Comparison of ENCODE assay signal across 19 cellular contexts in genomic region chr22:19011075-19011474, GRCh38.
DNase-seq lines count a peak whose midpoint lies in the region; ATAC-seq and TF ChIP-seq lines count a peak whose summit lies in the region.
"Had no signal": no experiment of that assay in that cellular context is flagged by ENCODE, and none has a peak within 500 bp of the region (broad histone marks: within the 10 kb centered on the region; RNA-seq: fewer than 3 reads in every experiment).

No MANE protein-coding gene starts in this region.

- ATAC-seq in GM19463 (IDR thresholded peaks at IDR 0.05; ENCODE audit: unreplicated experiment) (no peak), GM19467 (IDR thresholded peaks at IDR 0.05; ENCODE audit: unreplicated experiment) (no peak)
- no peak for ATAC-seq in activated CD8-positive, alpha-beta T cell treated with anti-CD3 and anti-CD28 coated beads for 36 hours

- DNase-seq in Caki2 (ENCODE audit: low read depth) (peak; percentile 72), NCI-H69 (lab: John Stamatoyannopoulos, UW) (peak; percentile 63), PC-9 (no peak), kidney glomerular epithelial cell (lab: John Stamatoyannopoulos, UW) (peak; percentile 2)
- DNase-seq in activated CD8-positive, alpha-beta T cell treated with anti-CD3 and anti-CD28 coated beads for 36 hours = no peak
- DNase-seq: Caco-2; CD4-positive, alpha-beta memory T cell; DMS153; GDM1; KBM-7; NCI-H1092; NCI-H1694; NCI-H2171 treated with DMSO at 0.1 percent for 48 hours; NCI-H524 treated with DMSO at 0.1 percent for 48 hours; NK-92 treated with Interleukin-12 subunit alpha and Interleukin-12 subunit beta, amount 100 ng/mL, for 24 hours; Right ventricle myocardium superior had no signal

- H3K27me3 Mint-ChIP-seq in activated CD8-positive, alpha-beta T cell treated with anti-CD3 and anti-CD28 coated beads for 36 hours = peaks cover 19% of the 10 kb centered on the region

- peaks cover 9% of the 10 kb centered on the region for H3K4me1 ChIP-seq in PC-9 (replicated peaks; ENCODE audit: insufficient read depth)
- H3K4me1 ChIP-seq: BLaER1 treated with 17β-estradiol and CSF1 and Interleukin-3, amounts not matched to agents 10 nM and 100 nM; Caco-2 had no signal

- no peak overlapping the region for H3K27ac Mint-ChIP-seq in activated CD8-positive, alpha-beta T cell treated with anti-CD3 and anti-CD28 coated beads for 36 hours
- H3K27ac Mint-ChIP-seq: CD4-positive, alpha-beta memory T cell had no signal

- H3K4me2 ChIP-seq in PC-9 = 0 out of 2 replicates have a peak overlapping the region, but pooled peaks have one; percentile 15
- H3K4me2 ChIP-seq: BLaER1 treated with 17β-estradiol and CSF1 and Interleukin-3, amounts not matched to agents 10 nM and 100 nM had no signal

- no peaks in the 10 kb centered on the region; the same call in 1 of the 2 replicates for H3K27me3 ChIP-seq in PC-9 (ENCODE audit: insufficient read depth, low read depth)
- H3K27me3 ChIP-seq: BLaER1 treated with 17β-estradiol and CSF1 and Interleukin-3, amounts not matched to agents 10 nM and 100 nM had no signal

- no peak overlapping the region for H2AFZ ChIP-seq in PC-9

- in situ Hi-C loops in Caki2 (cut with HindIII; ENCODE audit: low pct_unique_long_range_greater_than_20kb, low sequenced_read_pairs) = no loop called here

- no peak overlapping the region for H3K4me3 Mint-ChIP-seq in activated CD8-positive, alpha-beta T cell treated with anti-CD3 and anti-CD28 coated beads for 36 hours
- H3K4me3 Mint-ChIP-seq: CD4-positive, alpha-beta memory T cell had no signal

- intact Hi-C loops in PC-9 (cut with micrococcal nuclease; ENCODE audit: unreplicated experiment) = no loop called here
- intact Hi-C loops in activated CD8-positive, alpha-beta T cell treated with anti-CD3 and anti-CD28 coated beads for 36 hours (cut with micrococcal nuclease) = no loop called here

- H4K20me1 ChIP-seq in PC-9 (ENCODE audit: insufficient read depth) = no peaks in the 10 kb centered on the region
- H4K20me1 ChIP-seq: BLaER1 treated with 17β-estradiol and CSF1 and Interleukin-3, amounts not matched to agents 10 nM and 100 nM had no signal

- no peaks in the 10 kb centered on the region for H3K9me3 Mint-ChIP-seq in activated CD8-positive, alpha-beta T cell treated with anti-CD3 and anti-CD28 coated beads for 36 hours

- no peak overlapping the region for H3K27ac ChIP-seq in PC-9
- H3K27ac ChIP-seq: BLaER1 treated with 17β-estradiol and CSF1 and Interleukin-3, amounts not matched to agents 10 nM and 100 nM had no signal

- H3K9me2 ChIP-seq in PC-9 (ENCODE audit: insufficient read depth) = no peaks in the 10 kb centered on the region

- H3K36me3 Mint-ChIP-seq in activated CD8-positive, alpha-beta T cell treated with anti-CD3 and anti-CD28 coated beads for 36 hours (ENCODE audit: low read depth) = no peaks in the 10 kb centered on the region
- H3K36me3 Mint-ChIP-seq: CD4-positive, alpha-beta memory T cell had no signal

- H3K79me2 ChIP-seq in PC-9 (ENCODE audit: low read depth) = no peaks in the 10 kb centered on the region

- TF ChIP-seq CTCF in PC-9 (conservative IDR thresholded peaks at IDR 0.05) = no peak
- no peak for TF ChIP-seq CTCF in activated CD8-positive, alpha-beta T cell treated with anti-CD3 and anti-CD28 coated beads for 36 hours (IDR thresholded peaks at IDR 0.05)

- no peaks in the 10 kb centered on the region; the same call in 1 of the 2 replicates for H3F3A ChIP-seq in PC-9 (ENCODE audit: insufficient read depth, low read depth)

- BruUV-seq in PC-9 (replicated peaks; lab: Mats Ljungman, UMichigan) = no TSS peak

- no peak overlapping the region for H3K4me3 ChIP-seq in PC-9
- H3K4me3 ChIP-seq: BLaER1 treated with 17β-estradiol and CSF1 and Interleukin-3, amounts not matched to agents 10 nM and 100 nM had no signal

- CTCF ChIA-PET in PC-9 (lab: Charles Lee) = no interaction called here
- CTCF ChIA-PET in activated CD8-positive, alpha-beta T cell treated with anti-CD3 and anti-CD28 coated beads for 36 hours (lab: Charles Lee) = no interaction called here

- H3K4me1 Mint-ChIP-seq in activated CD8-positive, alpha-beta T cell treated with anti-CD3 and anti-CD28 coated beads for 36 hours (ENCODE audit: low read depth) = no peaks in the 10 kb centered on the region
- H3K4me1 Mint-ChIP-seq: CD4-positive, alpha-beta memory T cell had no signal

- no peaks in the 10 kb centered on the region for H3K36me3 ChIP-seq in PC-9 (ENCODE audit: low read depth)
- H3K36me3 ChIP-seq: BLaER1 treated with 17β-estradiol and CSF1 and Interleukin-3, amounts not matched to agents 10 nM and 100 nM had no signal

- POLR2A ChIA-PET in PC-9 (lab: Charles Lee; ENCODE audit: unreplicated experiment) = no interaction called here
- POLR2A ChIA-PET in activated CD8-positive, alpha-beta T cell treated with anti-CD3 and anti-CD28 coated beads for 36 hours (lab: Charles Lee) = no interaction called here

- no peaks in the 10 kb centered on the region for H3K9me3 ChIP-seq in PC-9 (ENCODE audit: insufficient read depth, low read depth)
- H3K9me3 ChIP-seq: BLaER1 treated with 17β-estradiol and CSF1 and Interleukin-3, amounts not matched to agents 10 nM and 100 nM; Caco-2 had no signal

Comparison
In these comparisons a context has a peak if more than half of its experiments do, and no peak if none do; other contexts are left out.
1. DNase-seq: peak in Caki2 (single experiment), NCI-H69 (single experiment) and kidney glomerular epithelial cell (single experiment); none in PC-9 (0 of 2) and activated CD8-positive, alpha-beta T cell treated with anti-CD3 and anti-CD28 coated beads for 36 hours (single experiment).